Comparison of ENCODE assay signal across 8 cellular contexts in the genomic region with DNA sequence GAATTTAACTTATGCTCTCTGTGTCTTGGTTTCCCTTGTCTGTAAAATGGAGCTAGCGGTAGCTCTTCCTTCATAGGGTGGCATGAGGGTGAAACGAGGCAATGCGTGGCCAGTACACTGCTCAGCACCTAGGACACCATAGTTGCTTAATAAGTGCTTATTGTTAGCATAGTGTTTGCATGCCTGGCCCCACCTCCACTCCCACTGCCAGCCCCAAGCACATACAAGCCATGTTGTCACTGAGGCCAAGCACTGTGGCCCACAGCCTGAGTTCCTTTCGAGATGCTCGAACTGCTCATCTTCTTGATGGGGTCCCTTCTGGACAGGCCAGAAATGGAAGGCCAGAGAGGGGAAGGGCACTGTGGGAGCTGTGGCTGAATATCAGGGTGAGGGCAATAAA. TPM values are rescaled to one million over a fixed set of nuclear protein-coding genes. Genes with fewer than 3 reads are reported as not detected.
DNase-seq lines count a peak whose midpoint lies in the region; ATAC-seq, FAIRE-seq and TF ChIP-seq lines count a peak whose summit lies in the region.

No MANE protein-coding gene starts in this region.

- no peaks in the 10 kb centered on the region for H3K27me3 ChIP-seq in small intestine (ENCODE audit: control insufficient read depth in 2 of 2, insufficient read depth in 2 of 2, low read length in 2 of 2)

- no peak for FAIRE-seq in small intestine (lab: Jason Lieb, UNC)

- H3K9ac ChIP-seq in SK-N-MC (ENCODE audit: insufficient read length): peak overlapping the region; percentile 77

- DNase-seq in NCI-H2029 (lab: John Stamatoyannopoulos, UW): peak; percentile 22
- no peak for DNase-seq in NCI-H2029 treated with DMSO at 0.1 percent for 48 hours (lab: John Stamatoyannopoulos, UW)
- DNase-seq in SK-N-MC (ENCODE audit: low read depth, low spot score): no peak
- no peak for DNase-seq in fibroblast of pulmonary artery (ENCODE audit: low read depth)
- peak; percentile 9 for DNase-seq in small intestine
- no peak for DNase-seq in SHP77 (lab: John Stamatoyannopoulos, UW)
- no peak for DNase-seq in medulla oblongata (ENCODE audit: extremely low spot score)

- H3K4me3 ChIP-seq in SK-N-MC (peak overlapping the region; percentile 90), fibroblast of pulmonary artery (replicated peaks; ENCODE audit: low read depth, low read length) (peak overlapping the region; percentile 89), small intestine (ENCODE audit: low read depth in 1 of 2, low read length in 2 of 2) (peak overlapping the region; percentile 72 to 88)

- 37 to 58% (median 44%) methylated on average over 5 of the region's 5 CpGs for WGBS in small intestine, 3 donors

- H3K9me3 ChIP-seq in SK-N-MC (ENCODE audit: low read depth, low read length) (no peaks in the 10 kb centered on the region), small intestine (ENCODE audit: control insufficient read depth, low read depth) (no peaks in the 10 kb centered on the region)

- H3K27ac ChIP-seq in SK-N-MC (no peak overlapping the region), small intestine (ENCODE audit: low read depth in 1 of 2, low read length in 1 of 2) (no peak overlapping the region)

- H3K4me1 ChIP-seq in small intestine (ENCODE audit: control insufficient read depth in 2 of 2, insufficient read depth in 1 of 2, low read depth in 1 of 2, low read length in 1 of 2): peaks cover 0 to 2% of the 10 kb centered on the region in 2 donors

- no peak for TF ChIP-seq CTCF in fibroblast of pulmonary artery (IDR thresholded peaks at IDR 0.05; ENCODE audit: low read length, missing control alignments)

- no peak for ATAC-seq in HG02884 (IDR thresholded peaks at IDR 0.05; ENCODE audit: unreplicated experiment)

- H3K36me3 ChIP-seq in SK-N-MC (ENCODE audit: insufficient read depth, low read length) (peaks cover 26% of the 10 kb centered on the region), small intestine (ENCODE audit: control insufficient read depth in 2 of 2, insufficient read depth in 2 of 2, low read length in 2 of 2) (peaks cover 2 to 7% of the 10 kb centered on the region in 2 donors)

RNA-seq across cellular contexts. Expression of a gene that starts 0.8 kb away (rescaled TPM):
- 1 to 10 TPM in 1 of 3 donors, under 1 TPM in 2; 0.81 to 2.2 (median 0.89) TPM for polyA plus RNA-seq in small intestine

RNA-seq across cellular contexts. Expression of a gene that starts 45.1 kb away (rescaled TPM):
- 10 to 100 TPM; 15.9 to 19.8 (median 19.5) TPM for polyA plus RNA-seq in small intestine

RNA-seq across cellular contexts. Expression of a gene that starts 46.5 kb away (rescaled TPM):
- 100 to 1,000 TPM; 112 to 178 (median 153) TPM for polyA plus RNA-seq in small intestine

Comparison
In these comparisons a context has a peak if more than half of its experiments do, and no peak if none do; other contexts are left out.
1. DNase-seq: peak in NCI-H2029 (single experiment) and small intestine (single experiment); none in NCI-H2029 treated with DMSO at 0.1 percent for 48 hours (single experiment), SK-N-MC (single experiment), fibroblast of pulmonary artery (single experiment), SHP77 (0 of 2) and medulla oblongata (single experiment).
2. Peak in every context shown above with its lines, with median percentiles within 50 percentile points of each other: H3K4me3 ChIP-seq.